Comparison of ENCODE assay signal across 15 cellular contexts in the genomic region with DNA sequence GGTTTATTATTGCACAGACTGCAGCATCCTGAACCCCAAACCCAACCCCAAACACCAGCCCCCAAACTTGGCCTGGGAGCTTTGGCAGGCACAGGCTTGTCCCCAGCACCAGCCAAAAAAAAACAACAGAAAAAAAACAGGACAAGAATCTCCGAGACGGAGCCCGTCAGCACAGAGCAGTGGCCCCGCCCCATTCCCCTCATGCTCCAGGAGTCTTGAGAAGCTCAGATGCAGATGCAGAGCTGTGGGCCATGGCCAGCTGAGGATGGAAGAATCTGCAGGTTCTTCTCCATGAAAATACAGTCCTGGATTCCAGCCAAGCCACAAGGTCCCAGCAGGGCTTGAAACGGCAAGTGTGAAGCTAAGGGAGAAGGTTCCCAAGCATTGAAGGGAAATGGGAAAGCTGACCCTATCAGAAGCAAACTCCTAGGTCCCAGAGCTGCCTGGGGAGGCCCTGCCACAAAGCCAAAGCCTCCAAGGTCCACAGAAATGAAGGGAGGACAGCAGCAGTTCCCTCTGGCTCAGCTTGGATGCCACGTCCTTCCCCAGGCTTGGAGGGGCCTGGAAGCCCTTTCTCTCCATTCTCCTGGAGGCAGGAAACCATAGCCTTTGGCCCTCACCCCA.
DNase-seq lines count a peak whose midpoint lies in the region; ATAC-seq, FAIRE-seq and TF ChIP-seq lines count a peak whose summit lies in the region.
"Had no signal": no experiment of that assay in that cellular context is flagged by ENCODE, and none has a peak within 500 bp of the region (broad histone marks: within the 10 kb centered on the region; RNA-seq: fewer than 3 reads in every experiment).

No MANE protein-coding gene starts in this region.

- no peak overlapping the region for H3K27ac ChIP-seq in A673 (ENCODE audit: low read depth, low read length, poor library complexity, severe bottlenecking)
- H3K27ac ChIP-seq in mammary epithelial cell (ENCODE audit: insufficient read depth, low read depth, low read length), result no peak overlapping the region
- no peak overlapping the region for H3K27ac ChIP-seq in keratinocyte (ENCODE audit: control insufficient read depth, insufficient read depth, low read length)
- H3K27ac ChIP-seq: pancreas had no signal

- peak overlapping the region; percentile 18 for H2AFZ ChIP-seq in mammary epithelial cell (ENCODE audit: low read depth, low read length)
- H2AFZ ChIP-seq in keratinocyte (ENCODE audit: control insufficient read depth, low read length), result no peak overlapping the region

- H3K4me2 ChIP-seq in mammary epithelial cell (ENCODE audit: insufficient read depth, low read depth, low read length), result no peak overlapping the region
- peak overlapping the region; percentile 30 for H3K4me2 ChIP-seq in keratinocyte (ENCODE audit: control insufficient read depth, extremely low read depth, insufficient read depth, low read depth, low read length)

- no peaks in the 10 kb centered on the region for H4K20me1 ChIP-seq in mammary epithelial cell (ENCODE audit: insufficient read depth, low read length)
- H4K20me1 ChIP-seq in keratinocyte (ENCODE audit: control insufficient read depth, extremely low read depth, insufficient read depth, low read length), result no peaks in the 10 kb centered on the region

- H3K9me1 ChIP-seq in keratinocyte (ENCODE audit: control insufficient read depth, extremely low read depth, insufficient read depth, low read length), result no peaks in the 10 kb centered on the region

- no peaks in the 10 kb centered on the region for H3K36me3 ChIP-seq in A673 (ENCODE audit: insufficient read depth, low read length, poor library complexity, severe bottlenecking)
- H3K36me3 ChIP-seq in mammary epithelial cell (ENCODE audit: insufficient read depth, low read length), result no peaks in the 10 kb centered on the region
- no peaks in the 10 kb centered on the region for H3K36me3 ChIP-seq in keratinocyte (ENCODE audit: control insufficient read depth in 2 of 2, extremely low read depth in 1 of 2, insufficient read depth in 2 of 2, low read length in 2 of 2)
- H3K36me3 ChIP-seq: pancreas had no signal

- H3K9me3 ChIP-seq in A673 (ENCODE audit: low read depth, low read length, poor library complexity, severe bottlenecking) (peaks cover 5% of the 10 kb centered on the region), mammary epithelial cell (replicated peaks; ENCODE audit: insufficient read depth, low read length) (peaks cover 8% of the 10 kb centered on the region), keratinocyte (ENCODE audit: control insufficient read depth, low read depth, low read length) (peaks cover 5% of the 10 kb centered on the region)
- H3K9me3 ChIP-seq: pancreas had no signal

- 3% methylated on average over 4 of the region's 6 CpGs for WGBS in mammary epithelial cell (ENCODE audit: low coverage, missing lambda C conversion rate)

- H3K79me2 ChIP-seq in mammary epithelial cell (ENCODE audit: insufficient read depth, low read length) (no peaks in the 10 kb centered on the region), keratinocyte (ENCODE audit: control insufficient read depth, insufficient read depth, low read length) (no peaks in the 10 kb centered on the region)

- FAIRE-seq in keratinocyte (lab: Jason Lieb, UNC), result no peak
- FAIRE-seq: endometrium, GM12878, pancreas had no signal

- H3K4me1 ChIP-seq in A673 (ENCODE audit: insufficient read depth, low read length, poor library complexity, severe bottlenecking), result no peaks in the 10 kb centered on the region
- peaks cover 12% of the 10 kb centered on the region for H3K4me1 ChIP-seq in mammary epithelial cell (ENCODE audit: insufficient read depth, low read length)
- H3K4me1 ChIP-seq in keratinocyte (ENCODE audit: control insufficient read depth, extremely low read depth, insufficient read depth, low read length), result peaks cover 6% of the 10 kb centered on the region
- H3K4me1 ChIP-seq: pancreas had no signal

- ATAC-seq in HG02623 (IDR thresholded peaks at IDR 0.05; ENCODE audit: unreplicated experiment), result no peak
- ATAC-seq in GM19397 (IDR thresholded peaks at IDR 0.05; ENCODE audit: unreplicated experiment), result no peak
- no peak for ATAC-seq in GM18858 (IDR thresholded peaks at IDR 0.05; ENCODE audit: unreplicated experiment)
- ATAC-seq: GM12878, pancreas had no signal

- H3K4me3 ChIP-seq in A673 (ENCODE audit: low read depth, low read length, poor library complexity, severe bottlenecking), result no peak overlapping the region
- H3K4me3 ChIP-seq in mammary epithelial cell (replicated peaks in 1 of 3; ENCODE audit: insufficient read depth in 1 of 3, low read depth in 2 of 3, low read length in 3 of 3), result no peak overlapping the region
- no peak overlapping the region for H3K4me3 ChIP-seq in keratinocyte (ENCODE audit: control insufficient read depth in 2 of 3, extremely low read depth in 1 of 3, insufficient read depth in 2 of 3, low read depth in 1 of 3, low read length in 3 of 3)
- H3K4me3 ChIP-seq: GM12878, pancreas had no signal

- peak; percentile 35 for DNase-seq in A673 (ENCODE audit: low spot score)
- peak; percentile 42 for DNase-seq in HT1080 (ENCODE audit: low read depth)
- DNase-seq in mammary epithelial cell, result peak; percentile 34
- DNase-seq in keratinocyte (ENCODE audit: low read depth, low spot score), result no peak
- no peak for DNase-seq in SIG-M5 (lab: John Stamatoyannopoulos, UW)
- DNase-seq: activated CD4-positive, alpha-beta T cell treated with anti-CD3 and anti-CD28 coated beads, Interleukin-2, amount 50 U/mL, for 4 hours; mesendoderm; pancreas; stimulated activated CD8-positive, alpha-beta memory T cell treated with anti-CD3 and anti-CD28 coated beads, Interleukin-4, amount 100 ng/mL, for 48 hours; T-helper 1 cell had no signal

- H3K27me3 ChIP-seq in A673 (replicated peaks; ENCODE audit: insufficient read depth, low read depth, low read length, poor library complexity), result no peaks in the 10 kb centered on the region
- no peaks in the 10 kb centered on the region for H3K27me3 ChIP-seq in mammary epithelial cell (ENCODE audit: insufficient read depth, low read length)
- no peaks in the 10 kb centered on the region for H3K27me3 ChIP-seq in keratinocyte (ENCODE audit: control insufficient read depth, extremely low read depth, insufficient read depth, low read length)

- CTCF ChIA-PET in A673 (lab: Charles Lee), result no interaction called here
- CTCF ChIA-PET in mammary epithelial cell (lab: Charles Lee; ENCODE audit: low non-redundant PET), result interaction anchor here (0.5 kb wide), 1 partner anchor 268 kb away, joined by 3 read pairs; no protein-coding TSS in a partner anchor

- dilution Hi-C loops in mammary epithelial cell (cut with HindIII; ENCODE audit: low sequenced_read_pairs), result no loop called here
- dilution Hi-C loops in keratinocyte (cut with MboI; ENCODE audit: extremely low pct_ligation_motif_present, low sequenced_read_pairs), result no loop called here

- POLR2A ChIA-PET in A673 (lab: Charles Lee; ENCODE audit: low non-redundant PET), result interaction anchor here (0.7 kb wide), 1 partner anchor 895 kb away, joined by 4 read pairs; no protein-coding TSS in a partner anchor

- no TSS peak for BruUV-seq in A673 (replicated peaks; lab: Mats Ljungman, UMichigan)
- BruUV-seq in mammary epithelial cell (replicated peaks; lab: Mats Ljungman, UMichigan), result no TSS peak

- intact Hi-C loops in A673 (cut with micrococcal nuclease; ENCODE audit: unreplicated experiment), result loop anchor here (10.0 kb wide), 1 partner anchor 353 kb away; no protein-coding TSS in a partner anchor
- intact Hi-C loops in mammary epithelial cell (cut with micrococcal nuclease), result no loop called here

- TF ChIP-seq CTCF in A673 (conservative IDR thresholded peaks at IDR 0.05; ENCODE audit: low read depth, low read length) (no peak), mammary epithelial cell (conservative IDR thresholded peaks at IDR 0.05 in 1 of 2, IDR thresholded peaks at IDR 0.05 in 1 of 2; ENCODE audit: extremely low read depth in 1 of 2, insufficient read depth in 1 of 2, low read depth in 1 of 2, low read length in 2 of 2) (no peak), keratinocyte (optimal IDR thresholded peaks at IDR 0.05 in 1 of 3, IDR thresholded peaks at IDR 0.05 in 1 of 3, conservative IDR thresholded peaks at IDR 0.05 in 1 of 3; ENCODE audit: extremely low read depth in 1 of 3, insufficient read depth in 2 of 3, low read length in 3 of 3) (no peak)

- in situ Hi-C loops in mammary epithelial cell (cut with MboI; ENCODE audit: low sequenced_read_pairs in 2 of 2), result loop anchor here (10.0 to 25.0 kb wide), 2 partner anchors 200 to 203 kb away; a partner anchor contains a TSS

- no peak overlapping the region for H3K9ac ChIP-seq in mammary epithelial cell (ENCODE audit: insufficient read depth, low read length)
- H3K9ac ChIP-seq in keratinocyte (ENCODE audit: control insufficient read depth, extremely low read depth, insufficient read depth, low read length), result no peak overlapping the region

Comparison
In these comparisons a context has a peak if more than half of its experiments do, and no peak if none do; other contexts are left out.
1. DNase-seq: peak in A673 (single experiment), HT1080 (single experiment) and mammary epithelial cell (single experiment); none in keratinocyte (single experiment) and SIG-M5 (single experiment).